27 cellular contexts compared by ENCODE assay signal in the genomic region with DNA sequence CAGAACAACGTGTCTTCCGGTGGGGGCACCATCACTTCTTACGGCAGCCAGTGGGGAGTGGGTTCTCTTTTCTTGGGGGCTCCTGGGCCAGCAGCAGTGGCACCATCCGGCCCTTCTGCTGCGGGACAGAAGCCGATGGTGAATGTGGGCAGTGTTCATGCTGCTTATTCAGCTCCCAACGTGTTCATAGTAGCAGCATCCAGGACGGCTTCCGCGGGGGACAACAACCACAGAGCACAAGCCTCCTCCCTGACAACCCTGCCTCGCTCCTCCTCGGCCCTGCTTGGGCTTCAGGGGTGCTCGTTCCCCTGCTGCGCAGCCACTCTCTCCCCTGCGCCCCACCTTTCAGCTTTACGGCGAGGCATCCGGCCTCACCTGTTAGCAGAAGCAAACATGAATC.
DNase-seq lines count a peak whose midpoint lies in the region; ATAC-seq and TF ChIP-seq lines count a peak whose summit lies in the region.
"Had no signal": no experiment of that assay in that cellular context is flagged by ENCODE, and none has a peak within 500 bp of the region (broad histone marks: within the 10 kb centered on the region; RNA-seq: fewer than 3 reads in every experiment).

No MANE protein-coding gene starts in this region.

- WGBS in liver = 87% methylated on average over 18 of the region's 18 CpGs
- 85% methylated on average over 7 of the region's 18 CpGs for WGBS in right lobe of liver (ENCODE audit: insufficient coverage, low coverage, low lambda C conversion rate, missing lambda C conversion rate)
- no CpG with 5 or more reads among the region's 18 CpGs for WGBS in neuronal stem cell (ENCODE audit: extremely low coverage in 2 of 2, insufficient read length in 2 of 2, insufficient replicate concordance in 1 of 2), 2 donors
- 69 to 81% (median 75%) methylated on average over 14 to 18 of the region's 18 CpGs for WGBS in adrenal gland, 4 donors

- H4K8ac ChIP-seq in neuronal stem cell (ENCODE audit: low read depth, low read length) = no peak overlapping the region

- CTCF ChIA-PET in activated CD8-positive, alpha-beta T cell treated with anti-CD3 and anti-CD28 coated beads for 36 hours (lab: Charles Lee) = no interaction called here

- no peaks in the 10 kb centered on the region for H3K36me3 Mint-ChIP-seq in activated CD8-positive, alpha-beta T cell treated with anti-CD3 and anti-CD28 coated beads for 36 hours (ENCODE audit: low read depth)
- H3K36me3 Mint-ChIP-seq: CD14-positive monocyte; CD4-positive, alpha-beta memory T cell; CD4-positive, CD25-positive, alpha-beta regulatory T cell; CD8-positive, alpha-beta memory T cell had no signal

- H3K27ac Mint-ChIP-seq in activated CD8-positive, alpha-beta T cell treated with anti-CD3 and anti-CD28 coated beads for 36 hours = no peak overlapping the region
- H3K27ac Mint-ChIP-seq: CD4-positive, alpha-beta memory T cell; CD4-positive, CD25-positive, alpha-beta regulatory T cell had no signal

- no peak overlapping the region for H3K4ac ChIP-seq in neuronal stem cell (ENCODE audit: low read length)

- H4K91ac ChIP-seq in neuronal stem cell (ENCODE audit: low read depth, low read length, poor library complexity) = no peak overlapping the region

- H3K4me1 Mint-ChIP-seq in activated CD8-positive, alpha-beta T cell treated with anti-CD3 and anti-CD28 coated beads for 36 hours (ENCODE audit: low read depth) = no peaks in the 10 kb centered on the region
- H3K4me1 Mint-ChIP-seq: CD14-positive monocyte; CD4-positive, alpha-beta memory T cell; CD4-positive, CD25-positive, alpha-beta regulatory T cell; CD8-positive, alpha-beta memory T cell had no signal

- H3K4me1 ChIP-seq in liver (ENCODE audit: control insufficient read depth in 4 of 4, insufficient read depth in 4 of 4, low read length in 3 of 4) = no peaks in the 10 kb centered on the region
- no peaks in the 10 kb centered on the region for H3K4me1 ChIP-seq in right lobe of liver
- H3K4me1 ChIP-seq in neuronal stem cell (ENCODE audit: control insufficient read depth in 2 of 2, insufficient read depth in 1 of 2, low read depth in 1 of 2, low read length in 2 of 2) = peaks cover 0 to 15% of the 10 kb centered on the region in 2 donors
- no peaks in the 10 kb centered on the region for H3K4me1 ChIP-seq in adrenal gland (replicated peaks in 1 of 2)
- H3K4me1 ChIP-seq in breast epithelium = no peaks in the 10 kb centered on the region
- H3K4me1 ChIP-seq: A549, BE2C had no signal

- H2AFZ ChIP-seq in neuronal stem cell (ENCODE audit: low read length) = no peak overlapping the region

- no peak overlapping the region for H3K23ac ChIP-seq in neuronal stem cell (ENCODE audit: low read depth, low read length, poor library complexity)

- H2AK5ac ChIP-seq in neuronal stem cell (ENCODE audit: low read depth, low read length) = peak overlapping the region; percentile 40

- H3K18ac ChIP-seq in neuronal stem cell (ENCODE audit: low read length) = peak overlapping the region; percentile 85

- H3K4me3 Mint-ChIP-seq in activated CD8-positive, alpha-beta T cell treated with anti-CD3 and anti-CD28 coated beads for 36 hours = no peak overlapping the region
- H3K4me3 Mint-ChIP-seq: CD14-positive monocyte; CD4-positive, alpha-beta memory T cell; CD4-positive, CD25-positive, alpha-beta regulatory T cell; CD8-positive, alpha-beta memory T cell had no signal

- H3K14ac ChIP-seq in neuronal stem cell (ENCODE audit: low read length) = peak overlapping the region; percentile 22

- peak overlapping the region; percentile 12 for H2BK12ac ChIP-seq in neuronal stem cell (ENCODE audit: low read length)

- H3K4me3 ChIP-seq in liver (ENCODE audit: low read depth in 1 of 3, low read length in 3 of 3) = no peak overlapping the region
- no peak overlapping the region for H3K4me3 ChIP-seq in right lobe of liver
- peak overlapping the region in 10 of 59 donors; percentile 1 to 20 (median 8) for H3K4me3 ChIP-seq in dorsolateral prefrontal cortex
- no peak overlapping the region for H3K4me3 ChIP-seq in neuronal stem cell (ENCODE audit: low read length in 2 of 2)
- no peak overlapping the region for H3K4me3 ChIP-seq in adrenal gland
- H3K4me3 ChIP-seq in breast epithelium = no peak overlapping the region
- H3K4me3 ChIP-seq: A549, BLaER1, GM12878 had no signal

- no peak overlapping the region for H2BK5ac ChIP-seq in neuronal stem cell (ENCODE audit: low read length)

- H3K79me1 ChIP-seq in neuronal stem cell (ENCODE audit: low read depth, low read length) = no peaks in the 10 kb centered on the region

- H3K9me3 Mint-ChIP-seq in activated CD8-positive, alpha-beta T cell treated with anti-CD3 and anti-CD28 coated beads for 36 hours = no peaks in the 10 kb centered on the region

- TF ChIP-seq CTCF in liver (IDR thresholded peaks at IDR 0.05; ENCODE audit: low read depth, low read length, missing input control) (peak; percentile 1), right lobe of liver (IDR thresholded peaks at IDR 0.05) (no peak), dorsolateral prefrontal cortex (IDR thresholded peaks at IDR 0.05 in 54 of 56, conservative IDR thresholded peaks at IDR 0.05 in 2 of 56; ENCODE audit: low read depth in 1 of 56, partially characterized antibody in 56 of 56) (no peak), adrenal gland (IDR thresholded peaks at IDR 0.05) (no peak), breast epithelium (IDR thresholded peaks at IDR 0.05) (no peak)
- no peak for TF ChIP-seq CTCF in activated CD8-positive, alpha-beta T cell treated with anti-CD3 and anti-CD28 coated beads for 36 hours (IDR thresholded peaks at IDR 0.05)

- ATAC-seq in right lobe of liver = no peak
- no peak for ATAC-seq in activated CD8-positive, alpha-beta T cell treated with anti-CD3 and anti-CD28 coated beads for 36 hours
- ATAC-seq: A549, GM12878 had no signal

- no peaks in the 10 kb centered on the region for H3K9me3 ChIP-seq in liver (ENCODE audit: control insufficient read depth in 4 of 4, low read length in 3 of 4)
- H3K9me3 ChIP-seq in right lobe of liver = no peaks in the 10 kb centered on the region
- H3K9me3 ChIP-seq in neuronal stem cell (replicated peaks in 1 of 2; ENCODE audit: control insufficient read depth in 2 of 2, insufficient read depth in 1 of 2, low read depth in 1 of 2, low read length in 2 of 2) = no peaks in the 10 kb centered on the region
- no peaks in the 10 kb centered on the region for H3K9me3 ChIP-seq in adrenal gland (replicated peaks in 1 of 3)
- no peaks in the 10 kb centered on the region for H3K9me3 ChIP-seq in breast epithelium
- H3K9me3 ChIP-seq: A549, BE2C, BLaER1 had no signal

- no peak overlapping the region for H2BK15ac ChIP-seq in neuronal stem cell (ENCODE audit: low read length)

- DNase-seq in right lobe of liver (no peak), dorsolateral prefrontal cortex (peak in 2 of 10 donors; percentile 48 to 64), neuronal stem cell (ENCODE audit: low spot score) (no peak), substantia nigra (lab: John Stamatoyannopoulos, UW) (peak in 1 of 49 donors; percentile 29), adrenal gland (no peak), breast epithelium (ENCODE audit: low spot score in 2 of 2) (no peak)
- no peak for DNase-seq in activated CD8-positive, alpha-beta T cell treated with anti-CD3 and anti-CD28 coated beads for 36 hours
- DNase-seq: AML-193; BE2C; C1 segment of cervical spinal cord; CD4-positive, alpha-beta memory T cell; CD4-positive, CD25-positive, alpha-beta regulatory T cell; CD8-positive, alpha-beta memory T cell; COR-L47; DMS 273 treated with DMSO at 0.1 percent for 48 hours; DMS153; DMS53; DMS79; DND-41; EL; GDM1 had no signal

- peaks cover 4% of the 10 kb centered on the region for H3K27me3 Mint-ChIP-seq in activated CD8-positive, alpha-beta T cell treated with anti-CD3 and anti-CD28 coated beads for 36 hours

- H3K4me2 ChIP-seq in neuronal stem cell (ENCODE audit: insufficient read depth, low read length, poor library complexity, severe bottlenecking) = no peak overlapping the region
- H3K4me2 ChIP-seq: A549, BLaER1 had no signal

- H3K27ac ChIP-seq in liver (ENCODE audit: low read depth in 1 of 2, low read length in 2 of 2) (no peak overlapping the region), right lobe of liver (no peak overlapping the region), dorsolateral prefrontal cortex (peak overlapping the region in 55 of 59 donors; percentile 7 to 82 (median 64)), neuronal stem cell (replicated peaks; ENCODE audit: low read length) (no peak overlapping the region), substantia nigra (ENCODE audit: low read depth, low read length, poor library complexity, severe bottlenecking) (peak overlapping the region; percentile 58), adrenal gland (no peak overlapping the region), breast epithelium (no peak overlapping the region)
- H3K27ac ChIP-seq: 22Rv1, A549, BLaER1 had no signal

- TF ChIP-seq POLR2A in right lobe of liver (IDR thresholded peaks at IDR 0.05) = no peak
- no peak for TF ChIP-seq POLR2A in adrenal gland (IDR thresholded peaks at IDR 0.05)
- TF ChIP-seq POLR2A in breast epithelium (IDR thresholded peaks at IDR 0.05) = no peak

- no peaks in the 10 kb centered on the region for H3K27me3 ChIP-seq in liver (ENCODE audit: control insufficient read depth in 4 of 4, insufficient read depth in 4 of 4, low read length in 3 of 4)
- no peaks in the 10 kb centered on the region for H3K27me3 ChIP-seq in right lobe of liver
- no peaks in the 10 kb centered on the region for H3K27me3 ChIP-seq in dorsolateral prefrontal cortex
- peaks cover 0 to 25% (median 2%) of the 10 kb centered on the region in 3 experiments for H3K27me3 ChIP-seq in neuronal stem cell (ENCODE audit: control insufficient read depth in 3 of 3, insufficient read depth in 3 of 3, low read depth in 1 of 3, low read length in 3 of 3)
- H3K27me3 ChIP-seq in adrenal gland = peaks cover 3% of the 10 kb centered on the region
- H3K27me3 ChIP-seq in breast epithelium = peaks cover 0 to 10% of the 10 kb centered on the region in 2 donors
- H3K27me3 ChIP-seq: BE2C, BLaER1 had no signal

- no peak for TF ChIP-seq RAD21 in liver (IDR thresholded peaks at IDR 0.05)

- intact Hi-C loops in right lobe of liver (cut with DNase I) (no loop called here), dorsolateral prefrontal cortex (cut with DNase I) (no loop called here), adrenal gland (cut with DNase I) (no loop called here), breast epithelium (cut with DNase I; ENCODE audit: low total_unique reads) (no loop called here)
- intact Hi-C loops in activated CD8-positive, alpha-beta T cell treated with anti-CD3 and anti-CD28 coated beads for 36 hours (cut with micrococcal nuclease) = no loop called here

- H3K36me3 ChIP-seq in liver (ENCODE audit: control insufficient read depth in 4 of 4, insufficient read depth in 3 of 4, low read depth in 1 of 4, low read length in 3 of 4) (no peaks in the 10 kb centered on the region), right lobe of liver (no peaks in the 10 kb centered on the region), neuronal stem cell (replicated peaks in 1 of 2; ENCODE audit: control insufficient read depth in 2 of 2, insufficient read depth in 2 of 2, low read length in 2 of 2) (no peaks in the 10 kb centered on the region), adrenal gland (replicated peaks in 1 of 2) (no peaks in the 10 kb centered on the region), breast epithelium (no peaks in the 10 kb centered on the region)
- H3K36me3 ChIP-seq: BE2C, BLaER1 had no signal

- no peak overlapping the region for H2BK120ac ChIP-seq in neuronal stem cell (ENCODE audit: low read depth, low read length)

- POLR2A ChIA-PET in activated CD8-positive, alpha-beta T cell treated with anti-CD3 and anti-CD28 coated beads for 36 hours (lab: Charles Lee) = interaction anchor here (0.7 kb wide), 1 partner anchor 506 kb away, joined by 3 read pairs; no protein-coding TSS in a partner anchor

- H3K9ac ChIP-seq in liver (ENCODE audit: low read depth in 1 of 2, low read length in 2 of 2) = no peak overlapping the region
- no peak overlapping the region for H3K9ac ChIP-seq in neuronal stem cell (ENCODE audit: low read depth, low read length, poor library complexity)
- H3K9ac ChIP-seq: BLaER1 had no signal

Comparison
In these comparisons a context has a peak if more than half of its experiments do, and no peak if none do; other contexts are left out.
1. H3K27ac ChIP-seq: peak in dorsolateral prefrontal cortex (55 of 59) and substantia nigra (single experiment); none in liver (0 of 2), right lobe of liver (0 of 3), neuronal stem cell (single experiment), adrenal gland (0 of 5) and breast epithelium (0 of 2).